ENCODE assay signal across 1 cellular context in the genomic region with DNA sequence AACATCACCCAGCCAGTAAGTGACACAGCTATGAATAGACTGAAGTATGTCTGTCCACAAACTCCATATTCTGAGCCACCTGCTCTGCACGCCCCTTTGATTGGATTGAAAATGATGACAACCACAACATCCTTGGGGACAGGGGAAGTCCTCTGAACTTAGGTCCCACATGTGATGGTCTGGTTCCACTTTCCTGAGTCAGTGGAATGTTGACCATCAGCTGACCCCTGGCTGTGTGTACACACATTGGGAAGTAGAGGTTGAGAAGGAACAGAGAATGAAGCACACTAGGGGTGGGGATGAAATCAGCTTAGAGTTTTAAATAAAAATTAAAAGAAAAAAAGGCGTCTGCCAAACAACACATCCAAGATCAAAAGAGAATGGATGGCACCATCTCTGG.
TF ChIP-seq lines count a peak whose summit lies in the region.

No MANE protein-coding gene starts in this region.

TF ChIP-seq in HepG2, 621 proteins besides CTCF, POLR2A, EP300 and RAD21:
- TF ChIP-seq NFIB (CRISPR knock-in tag; IDR thresholded peaks at IDR 0.05; ENCODE audit: borderline replicate concordance) (no peak), RARA (CRISPR knock-in tag; IDR thresholded peaks at IDR 0.05) (peak; percentile 53)
